8 cellular contexts compared by ENCODE assay signal in genomic region chr1:58652351-58653184, GRCh38.
DNase-seq lines count a peak whose midpoint lies in the region; ATAC-seq lines count a peak whose summit lies in the region.

No MANE protein-coding gene starts in this region.

- ATAC-seq in GM18508 (IDR thresholded peaks at IDR 0.05; ENCODE audit: insufficient read depth, unreplicated experiment) (peak; percentile 69), HG02981 (IDR thresholded peaks at IDR 0.05; ENCODE audit: unreplicated experiment) (peak; percentile 77)

- DNase-seq in AG08395 (ENCODE audit: low spot score) (peak; percentile 82), NCI-H2029 treated with DMSO at 0.1 percent for 48 hours (lab: John Stamatoyannopoulos, UW) (peak; percentile 93), T1000 (lab: John Stamatoyannopoulos, UW) (peak; percentile 33), T47D (ENCODE audit: low read depth in 1 of 2, low spot score in 1 of 2) (peak; percentile 9 to 81), inferior parietal cortex (ENCODE audit: extremely low spot score) (peak; percentile 90)
- peak; percentile 6 to 25 for DNase-seq in stimulated activated CD4-positive, alpha-beta T cell treated with anti-CD3 and anti-CD28 coated beads, Interleukin-1b, Interleukin-23, amount 100 ng/mL, for 1 hour (ENCODE audit: low read depth in 2 of 2)

- in situ Hi-C loops in T47D (cut with HindIII; ENCODE audit: low pct_unique_long_range_greater_than_20kb, low sequenced_read_pairs) = no loop called here

Comparison
In these comparisons a context has a peak if more than half of its experiments do, and no peak if none do; other contexts are left out.
1. Peak in every context shown above with its lines: DNase-seq and ATAC-seq.
2. DNase-seq: peak in every context shown above with its lines; median percentile 93 in NCI-H2029 treated with DMSO at 0.1 percent for 48 hours; 90 in inferior parietal cortex; 82 in AG08395; 45 in T47D; 33 in T1000; 16 in stimulated activated CD4-positive, alpha-beta T cell treated with anti-CD3 and anti-CD28 coated beads, Interleukin-1b, Interleukin-23, amount 100 ng/mL, for 1 hour.